Comparison of ENCODE assay signal across 10 cellular contexts in the genomic region with DNA sequence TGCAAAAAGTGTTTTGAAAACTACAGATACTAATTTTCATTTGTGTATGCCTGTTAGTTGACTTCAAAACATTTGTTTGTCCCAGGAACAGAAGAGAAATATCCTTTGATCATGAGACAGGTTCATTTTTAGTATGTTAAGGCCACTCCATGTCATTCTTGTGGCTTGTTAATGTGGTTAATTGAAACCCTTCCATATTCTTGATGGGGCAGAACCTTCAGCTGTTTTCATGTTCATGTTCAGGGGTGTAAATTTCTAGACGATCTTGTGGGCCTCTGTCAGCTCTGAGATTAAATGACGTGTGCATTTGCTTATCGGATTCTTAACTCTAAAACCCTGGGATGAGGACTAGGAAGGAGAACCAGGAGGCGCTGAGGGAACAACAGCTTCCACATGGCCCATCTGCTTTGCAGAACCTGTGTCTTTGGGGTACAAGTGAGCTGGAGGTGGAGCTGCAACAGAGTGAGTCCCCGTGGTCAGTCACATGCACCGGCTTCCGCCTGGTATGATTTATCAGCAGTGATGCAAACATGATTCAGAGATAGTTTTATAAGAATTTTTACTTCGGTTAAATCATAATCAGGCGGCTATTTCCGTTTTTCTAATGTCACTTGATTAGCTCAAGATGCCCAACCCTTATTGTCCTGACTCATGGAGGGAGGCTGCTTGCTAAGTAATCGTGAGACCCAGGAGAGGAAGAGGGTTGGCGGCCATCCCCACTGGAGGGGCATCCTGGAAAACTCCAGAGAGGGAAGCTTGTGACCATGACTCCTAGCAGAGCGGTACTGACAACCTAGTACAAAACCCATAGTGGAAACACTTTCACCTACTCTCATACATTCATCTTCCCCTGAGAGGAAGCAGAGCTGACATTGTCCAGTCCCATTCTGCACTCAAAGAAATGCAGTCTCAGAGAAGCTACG.
DNase-seq lines count a peak whose midpoint lies in the region; ATAC-seq and TF ChIP-seq lines count a peak whose summit lies in the region.
"Had no signal": no experiment of that assay in that cellular context is flagged by ENCODE, and none has a peak within 500 bp of the region (broad histone marks: within the 10 kb centered on the region; RNA-seq: fewer than 3 reads in every experiment).

No MANE protein-coding gene starts in this region.

- H3K9ac ChIP-seq in stomach smooth muscle (ENCODE audit: low read length in 2 of 2) = no peak overlapping the region
- H3K9ac ChIP-seq: neural progenitor cell had no signal

- H3K4me1 Mint-ChIP-seq in activated B cell treated with CpG ODN at 0.5 μM for 24 hours = peaks cover 91% of the 10 kb centered on the region

- ATAC-seq in activated B cell treated with CpG ODN at 0.5 μM for 24 hours (ENCODE audit: low read depth) (no peak), heart left ventricle (peak; percentile 28 to 87 (median 75))

- H3K9me3 Mint-ChIP-seq in activated B cell treated with CpG ODN at 0.5 μM for 24 hours = no peaks in the 10 kb centered on the region
- H3K9me3 Mint-ChIP-seq: brain had no signal

- no peaks in the 10 kb centered on the region for H3K36me3 ChIP-seq in heart left ventricle
- H3K36me3 ChIP-seq in stomach smooth muscle (ENCODE audit: control insufficient read depth in 2 of 2, insufficient read depth in 2 of 2, low read length in 2 of 2) = no peaks in the 10 kb centered on the region
- H3K36me3 ChIP-seq: neural progenitor cell had no signal

- CTCF ChIA-PET in activated B cell treated with CpG ODN at 0.5 μM for 24 hours (lab: Charles Lee) = interaction anchor here (1.2 to 1.6 kb wide), 3 partner anchors 18 to 162 kb away, joined by 3 read pairs; no protein-coding TSS in a partner anchor

- peak overlapping the region; percentile 42 for H3K4me3 Mint-ChIP-seq in activated B cell treated with CpG ODN at 0.5 μM for 24 hours
- H3K4me3 Mint-ChIP-seq: brain, neural progenitor cell had no signal

- no peaks in the 10 kb centered on the region for H3K9me3 ChIP-seq in heart left ventricle
- H3K9me3 ChIP-seq in stomach smooth muscle (ENCODE audit: control insufficient read depth in 2 of 2, low read length in 2 of 2) = no peaks in the 10 kb centered on the region

- DNase-seq in HFF-Myc (ENCODE audit: extremely low read depth, low read depth) = peak; percentile 89
- DNase-seq in activated B cell treated with CpG ODN at 0.5 μM for 24 hours = no peak
- DNase-seq in heart left ventricle = peak in 4 of 5 donors; percentile 41 to 70 (median 56)
- DNase-seq in mucosa of gallbladder (ENCODE audit: low spot score) = no peak
- no peak for DNase-seq in cortex of kidney (lab: John Stamatoyannopoulos, UW)
- DNase-seq in activated CD4-positive, alpha-beta T cell treated with anti-CD3 and anti-CD28 coated beads for 1 hour = no peak
- DNase-seq in superior temporal gyrus (ENCODE audit: extremely low spot score) = no peak

- TF ChIP-seq CTCF in HFF-Myc (IDR thresholded peaks at IDR 0.05; ENCODE audit: low read depth, low read length, missing control alignments) (no peak), activated B cell treated with CpG ODN at 0.5 μM for 24 hours (IDR thresholded peaks at IDR 0.05) (no peak), heart left ventricle (IDR thresholded peaks at IDR 0.05) (no peak)

- H3K27ac ChIP-seq in heart left ventricle (peak overlapping the region in 11 of 12 donors; percentile 35 to 73 (median 54)), stomach smooth muscle (ENCODE audit: low read length) (peak overlapping the region; percentile 3)
- H3K27ac ChIP-seq: neural progenitor cell had no signal

- intact Hi-C loops in activated B cell treated with CpG ODN at 0.5 μM for 24 hours (cut with micrococcal nuclease) = loop anchor here (5.0 kb wide), 1 partner anchor 38 kb away; no protein-coding TSS in a partner anchor
- intact Hi-C loops in heart left ventricle (cut with DNase I) = loop anchor here in 5 of 10 donors (5.0 kb wide), 4 partner anchors 43 to 102 kb away; no protein-coding TSS in a partner anchor

- POLR2A ChIA-PET in activated B cell treated with CpG ODN at 0.5 μM for 24 hours (lab: Charles Lee) = interaction anchor here (1.0 to 1.6 kb wide), 4 partner anchors 10 to 41 kb away, joined by 3 to 7 read pairs (median 4); no protein-coding TSS in a partner anchor

- peaks cover 13 to 95% (median 80%) of the 10 kb centered on the region in 12 donors for H3K4me1 ChIP-seq in heart left ventricle
- peaks cover 5% of the 10 kb centered on the region for H3K4me1 ChIP-seq in stomach smooth muscle (ENCODE audit: control insufficient read depth, insufficient read depth, low read length)

- no peaks in the 10 kb centered on the region for H3K27me3 Mint-ChIP-seq in activated B cell treated with CpG ODN at 0.5 μM for 24 hours

- WGBS in heart left ventricle, 4 donors = 25 to 37% (median 28%) methylated on average over 14 of the region's 14 CpGs

- H3K27me3 ChIP-seq in heart left ventricle = no peaks in the 10 kb centered on the region
- no peaks in the 10 kb centered on the region for H3K27me3 ChIP-seq in stomach smooth muscle (ENCODE audit: control insufficient read depth in 1 of 2, insufficient read depth in 2 of 2, low read length in 2 of 2)
- H3K27me3 ChIP-seq: neural progenitor cell had no signal

- no peak for TF ChIP-seq POLR2A in heart left ventricle (IDR thresholded peaks at IDR 0.05)

- H3K4me3 ChIP-seq in HFF-Myc (replicated peaks; ENCODE audit: low read depth, low read length) = no peak overlapping the region
- H3K4me3 ChIP-seq in heart left ventricle = peak overlapping the region in 1 of 12 donors; percentile 4
- H3K4me3 ChIP-seq in stomach smooth muscle (ENCODE audit: low read length in 2 of 2) = no peak overlapping the region
- H3K4me3 ChIP-seq: neural progenitor cell had no signal

- peak overlapping the region; percentile 7 for H3K27ac Mint-ChIP-seq in activated B cell treated with CpG ODN at 0.5 μM for 24 hours
- H3K27ac Mint-ChIP-seq: brain, neural progenitor cell had no signal

- peaks cover 62% of the 10 kb centered on the region for H3K36me3 Mint-ChIP-seq in activated B cell treated with CpG ODN at 0.5 μM for 24 hours (ENCODE audit: low read depth)

Comparison
In these comparisons a context has a peak if more than half of its experiments do, and no peak if none do; other contexts are left out.
1. DNase-seq: peak in HFF-Myc (single experiment) and heart left ventricle (4 of 5); none in activated B cell treated with CpG ODN at 0.5 μM for 24 hours (single experiment), mucosa of gallbladder (single experiment), cortex of kidney (single experiment), activated CD4-positive, alpha-beta T cell treated with anti-CD3 and anti-CD28 coated beads for 1 hour (single experiment) and superior temporal gyrus (single experiment).